5 cellular contexts compared by ENCODE assay signal in the genomic region with DNA sequence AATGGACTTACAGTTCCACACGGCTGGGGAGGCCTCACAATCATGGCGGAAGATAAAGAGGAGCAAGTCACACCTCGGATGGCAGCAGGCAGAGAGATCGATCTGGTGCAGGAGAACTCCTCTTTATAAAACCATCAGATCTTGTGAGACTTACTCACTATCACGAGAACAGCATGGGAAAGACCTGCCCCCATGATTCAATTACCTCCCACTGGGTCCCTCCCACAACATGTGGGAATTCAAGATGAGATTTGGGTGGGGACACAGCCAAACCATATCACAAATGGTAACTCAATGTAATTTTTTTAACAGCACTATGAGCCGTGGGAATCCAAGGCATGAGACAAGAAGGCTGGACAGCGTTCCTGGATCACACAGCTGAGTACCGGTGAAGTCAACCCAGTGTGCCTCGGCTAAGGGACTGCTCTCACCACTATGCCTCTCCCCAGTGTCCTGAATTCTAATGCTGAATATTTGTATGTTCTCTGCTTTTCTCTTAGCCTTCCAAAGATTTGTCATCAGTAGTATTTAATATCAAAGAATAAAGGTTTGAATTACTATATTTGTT.
DNase-seq lines count a peak whose midpoint lies in the region; ATAC-seq, FAIRE-seq and TF ChIP-seq lines count a peak whose summit lies in the region.
"Not testable (repeated sequence)": the region's sequence is repeated elsewhere in the genome, so short reads cannot be mapped to it uniquely, and the experiment has no call there.

No MANE protein-coding gene starts in this region.

- H2BK15ac ChIP-seq in H1 (ENCODE audit: low read length) = not testable (repeated sequence)

- peaks cover 87% of the 10 kb centered on the region for H3K79me2 ChIP-seq in DND-41 (ENCODE audit: insufficient read depth, low read length)
- not testable (repeated sequence) for H3K79me2 ChIP-seq in H1 (ENCODE audit: control insufficient read depth in 1 of 2, insufficient read depth in 2 of 2, low read length in 2 of 2); osteoblast (ENCODE audit: insufficient read depth, low read length)

- not testable (repeated sequence) for H3K36me3 ChIP-seq in BLaER1; H1 (ENCODE audit: control insufficient read depth in 2 of 4, insufficient read depth in 4 of 4, low read length in 3 of 4); osteoblast (ENCODE audit: insufficient read depth, low read length)
- peaks cover 47% of the 10 kb centered on the region for H3K36me3 ChIP-seq in DND-41 (ENCODE audit: insufficient read depth, low read length)

- not testable (repeated sequence) for H2BK5ac ChIP-seq in H1 (ENCODE audit: low read depth, low read length)

- not testable (repeated sequence) for H2BK120ac ChIP-seq in H1 (replicated peaks; ENCODE audit: low read depth, low read length)

- not testable (repeated sequence) for TF ChIP-seq CTCF in DND-41 (IDR thresholded peaks at IDR 0.05; ENCODE audit: borderline replicate concordance, extremely low read depth, low read length, poor library complexity, severe bottlenecking); H1 (IDR thresholded peaks at IDR 0.05; ENCODE audit: control extremely low read depth in 1 of 3, insufficient read depth in 1 of 3, low read depth in 1 of 3, low read length in 3 of 3); osteoblast (IDR thresholded peaks at IDR 0.05; ENCODE audit: extremely low read depth, low read depth, low read length)

- DNase-seq in DND-41; H1 (ENCODE audit: low read depth in 1 of 2, low spot score in 2 of 2): not testable (repeated sequence)
- peak; percentile 41 for DNase-seq in activated CD4-positive, alpha-beta T cell treated with anti-CD3 and anti-CD28 coated beads, Interleukin-2, amount 10 ng/mL, durations not matched to agents 24 days and 14 days
- peak; percentile 76 for DNase-seq in osteoblast (ENCODE audit: insufficient read length, low spot score, missing footprints)

- not testable (repeated sequence) for H3K23ac ChIP-seq in H1 (ENCODE audit: insufficient read length)

- not testable (repeated sequence) for H3K27ac Mint-ChIP-seq in activated CD4-positive, alpha-beta T cell treated with anti-CD3 and anti-CD28 coated beads, Interleukin-2, amount 10 ng/mL, durations not matched to agents 24 days and 14 days

- not testable (repeated sequence) for H3K14ac ChIP-seq in H1 (ENCODE audit: insufficient read length)

- H3K27ac ChIP-seq in BLaER1 (peak overlapping the region; percentile 93), DND-41 (ENCODE audit: low read length) (peak overlapping the region; percentile 20)
- not testable (repeated sequence) for H3K27ac ChIP-seq in H1 (ENCODE audit: low read depth, low read length); osteoblast (ENCODE audit: low read depth, low read length)

- TF ChIP-seq EP300 in H1 (IDR thresholded peaks at IDR 0.05; ENCODE audit: borderline replicate concordance in 1 of 2, low read depth in 2 of 2, low read length in 2 of 2) = not testable (repeated sequence)

- not testable (repeated sequence) for FAIRE-seq in H1 (lab: Jason Lieb, UNC)

- not testable (repeated sequence) for H3K36me3 Mint-ChIP-seq in activated CD4-positive, alpha-beta T cell treated with anti-CD3 and anti-CD28 coated beads, Interleukin-2, amount 10 ng/mL, durations not matched to agents 24 days and 14 days (ENCODE audit: low read depth)

- peaks cover 77% of the 10 kb centered on the region for H3K4me1 ChIP-seq in BLaER1
- peaks cover 70% of the 10 kb centered on the region for H3K4me1 ChIP-seq in DND-41 (ENCODE audit: insufficient read depth, low read length)
- not testable (repeated sequence) for H3K4me1 ChIP-seq in H1 (replicated peaks in 1 of 4; ENCODE audit: control insufficient read depth in 3 of 4, insufficient read depth in 4 of 4, low read length in 3 of 4); osteoblast (ENCODE audit: insufficient read depth, low read length)

- not testable (repeated sequence) for ATAC-seq in DND-41 (ENCODE audit: insufficient read depth, low read depth)

- peak overlapping the region; percentile 8 for H3K4ac ChIP-seq in H1 (replicated peaks; ENCODE audit: insufficient read length, low read depth, low read length)

- H3K4me1 Mint-ChIP-seq in activated CD4-positive, alpha-beta T cell treated with anti-CD3 and anti-CD28 coated beads, Interleukin-2, amount 10 ng/mL, durations not matched to agents 24 days and 14 days = not testable (repeated sequence)

- POLR2A ChIA-PET in H1 (lab: Charles Lee; ENCODE audit: partially characterized antibody) = not testable (repeated sequence)

- H3K4me3 ChIP-seq in BLaER1; DND-41 (ENCODE audit: low read depth in 1 of 2, low read length in 2 of 2); H1 (ENCODE audit: extremely low read depth in 1 of 4, insufficient read depth in 2 of 4, low read depth in 3 of 4, low read length in 4 of 4); osteoblast (ENCODE audit: insufficient read depth, low read length): not testable (repeated sequence)

- peaks cover 18% of the 10 kb centered on the region for H3K9me3 ChIP-seq in BLaER1
- H3K9me3 ChIP-seq in DND-41 (ENCODE audit: insufficient read depth, low read length, severe bottlenecking); H1 (ENCODE audit: insufficient read depth in 2 of 2, low read depth in 1 of 2, low read length in 1 of 2); osteoblast (ENCODE audit: low read depth, low read length): not testable (repeated sequence)

- H3K4me3 Mint-ChIP-seq in activated CD4-positive, alpha-beta T cell treated with anti-CD3 and anti-CD28 coated beads, Interleukin-2, amount 10 ng/mL, durations not matched to agents 24 days and 14 days = not testable (repeated sequence)

- not testable (repeated sequence) for TF ChIP-seq RAD21 in H1 (IDR thresholded peaks at IDR 0.05 in 1 of 2, conservative IDR thresholded peaks at IDR 0.05 in 1 of 2; ENCODE audit: low read depth in 2 of 2, low read length in 2 of 2)

- H3K27me3 Mint-ChIP-seq in activated CD4-positive, alpha-beta T cell treated with anti-CD3 and anti-CD28 coated beads, Interleukin-2, amount 10 ng/mL, durations not matched to agents 24 days and 14 days = peaks cover 30% of the 10 kb centered on the region

- H4K8ac ChIP-seq in H1 (ENCODE audit: extremely low read depth, insufficient read depth, low read length) = not testable (repeated sequence)

- not testable (repeated sequence) for H3K18ac ChIP-seq in H1 (ENCODE audit: extremely low read depth, low read length)

- CTCF ChIA-PET in H1 (lab: Charles Lee; ENCODE audit: partially characterized antibody) = interaction anchor here (1.3 to 2.5 kb wide), 5 partner anchors 10 to 406 kb away, joined by 3 to 6 read pairs (median 3); no protein-coding TSS in a partner anchor

- WGBS in H1 (ENCODE audit: extremely low coverage in 1 of 2, insufficient coverage in 1 of 2, insufficient read length in 1 of 2, insufficient replicate concordance in 2 of 2, low coverage in 1 of 2, low lambda C conversion rate in 2 of 2, missing lambda C conversion rate in 1 of 2), 2 experiments = 92% methylated on average over 9 of the region's 9 CpGs; no CpG with 5 or more reads in 1 of the 2 experiments

- not testable (repeated sequence) for H2BK12ac ChIP-seq in H1 (ENCODE audit: low read depth, low read length)

- TF ChIP-seq POLR2A in H1 (IDR thresholded peaks at IDR 0.05; ENCODE audit: control extremely low read depth in 1 of 2, low read depth in 2 of 2, low read length in 2 of 2) = not testable (repeated sequence)

- H4K91ac ChIP-seq in H1 (replicated peaks; ENCODE audit: insufficient read length, low read length) = not testable (repeated sequence)

- not testable (repeated sequence) for H2AK5ac ChIP-seq in H1 (ENCODE audit: low read depth, low read length)

- H3K9ac ChIP-seq in BLaER1; DND-41 (ENCODE audit: low read depth, low read length); H1 (replicated peaks in 1 of 4; ENCODE audit: extremely low read depth in 1 of 4, low read depth in 3 of 4, low read length in 3 of 4): not testable (repeated sequence)

- H4K5ac ChIP-seq in H1 (ENCODE audit: insufficient read length, low read depth, low read length) = not testable (repeated sequence)

- H4K20me1 ChIP-seq in BLaER1; DND-41 (ENCODE audit: insufficient read depth, low read length); H1 (replicated peaks in 1 of 2; ENCODE audit: control insufficient read depth in 1 of 2, insufficient read depth in 2 of 2, low read length in 2 of 2); osteoblast (ENCODE audit: insufficient read depth, low read length): not testable (repeated sequence)

- intact Hi-C loops in activated CD4-positive, alpha-beta T cell treated with anti-CD3 and anti-CD28 coated beads, Interleukin-2, amount 10 ng/mL, durations not matched to agents 24 days and 14 days (cut with micrococcal nuclease) = not testable (repeated sequence)

- not testable (repeated sequence) for H3K79me1 ChIP-seq in H1 (ENCODE audit: low read depth, low read length)

- not testable (repeated sequence) for H3K56ac ChIP-seq in H1 (replicated peaks; ENCODE audit: insufficient read length, low read depth, low read length)

- 0 out of 2 replicates have a peak overlapping the region, but pooled peaks have one; percentile 92 for H3K4me2 ChIP-seq in BLaER1
- not testable (repeated sequence) for H3K4me2 ChIP-seq in DND-41 (ENCODE audit: insufficient read depth, low read length); H1 (ENCODE audit: insufficient read depth in 1 of 2, low read depth in 2 of 2, low read length in 2 of 2); osteoblast (ENCODE audit: insufficient read depth, low read length)

- H3K23me2 ChIP-seq in H1 (ENCODE audit: low read depth, low read length) = not testable (repeated sequence)

- not testable (repeated sequence) for H3K27me3 ChIP-seq in BLaER1; DND-41 (ENCODE audit: insufficient read depth, low read length, poor library complexity); H1 (replicated peaks in 1 of 4; ENCODE audit: control insufficient read depth in 3 of 4, extremely low read depth in 1 of 4, insufficient read depth in 3 of 4, low read length in 3 of 4); osteoblast (ENCODE audit: insufficient read depth, low read length)

- not testable (repeated sequence) for H2AFZ ChIP-seq in DND-41 (ENCODE audit: low read depth, low read length); H1 (ENCODE audit: low read length); osteoblast (ENCODE audit: low read length)

- not testable (repeated sequence) for H2BK20ac ChIP-seq in H1 (ENCODE audit: low read length)

- not testable (repeated sequence) for H3K9me3 Mint-ChIP-seq in activated CD4-positive, alpha-beta T cell treated with anti-CD3 and anti-CD28 coated beads, Interleukin-2, amount 10 ng/mL, durations not matched to agents 24 days and 14 days
